9 cellular contexts compared by ENCODE assay signal in the genomic region with DNA sequence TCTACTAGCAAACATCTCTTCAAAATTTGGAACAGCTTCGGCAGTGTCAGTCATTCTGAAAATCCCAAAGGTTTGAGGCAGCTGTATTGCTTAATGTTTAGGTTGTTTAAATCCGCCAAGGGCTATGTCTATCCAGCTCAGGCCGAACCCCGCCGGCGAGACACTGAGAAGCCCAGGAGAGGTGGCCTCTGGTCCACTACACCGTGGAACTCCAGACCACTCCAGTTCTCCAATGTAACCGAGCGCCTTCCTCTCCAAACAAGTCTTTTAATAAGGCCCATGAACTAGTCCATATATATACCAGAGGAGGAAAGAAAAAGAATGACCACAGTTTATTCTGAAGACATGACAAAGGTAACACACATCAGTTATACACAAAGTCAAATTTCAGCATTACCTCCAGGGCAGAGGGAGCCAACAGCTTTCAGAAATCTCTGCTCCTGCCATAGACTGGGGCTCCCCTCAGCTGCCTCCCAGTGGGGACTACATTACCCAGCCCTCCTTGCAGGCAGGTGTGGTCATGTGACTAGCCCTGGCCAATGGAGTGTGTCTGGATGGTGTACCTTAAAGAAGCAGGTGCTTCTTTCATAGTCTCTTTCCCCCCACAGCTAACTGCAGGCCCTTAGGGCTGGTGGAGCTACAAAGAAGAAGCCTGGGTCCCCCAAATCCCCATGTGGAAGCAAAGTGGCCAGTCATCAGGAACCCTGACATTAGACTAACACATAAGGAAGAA. TPM values are rescaled to one million over a fixed set of nuclear protein-coding genes. Genes with fewer than 3 reads are reported as not detected.
DNase-seq lines count a peak whose midpoint lies in the region; ATAC-seq lines count a peak whose summit lies in the region.
"Had no signal": no experiment of that assay in that cellular context is flagged by ENCODE, and none has a peak within 500 bp of the region (broad histone marks: within the 10 kb centered on the region; RNA-seq: fewer than 3 reads in every experiment).

A gene (minus strand): TSS at position 255 of the 733 bp plus-strand sequence. CDS start 201 bp downstream, at position 54.

- ATAC-seq in GM18517 (IDR thresholded peaks at IDR 0.05; ENCODE audit: unreplicated experiment) = peak; percentile 72
- ATAC-seq in GM21526 (IDR thresholded peaks at IDR 0.05; ENCODE audit: low FRiP score, unreplicated experiment) = peak; percentile 76
- peak; percentile 72 for ATAC-seq in HG03571 (IDR thresholded peaks at IDR 0.05; ENCODE audit: unreplicated experiment)
- ATAC-seq in left lobe of liver = peak; percentile 78

- POLR2A ChIA-PET in activated CD4-positive, alpha-beta memory T cell treated with anti-CD3 and anti-CD28 coated beads, Interleukin-2, amount 10 ng/mL, durations not matched to agents 7 days and 5 days (lab: Charles Lee) = no interaction called here

- CTCF ChIA-PET in activated CD4-positive, alpha-beta memory T cell treated with anti-CD3 and anti-CD28 coated beads, Interleukin-2, amount 10 ng/mL, durations not matched to agents 7 days and 5 days (lab: Charles Lee) = no interaction called here

- peaks cover 12% of the 10 kb centered on the region for H3K4me1 Mint-ChIP-seq in activated CD4-positive, alpha-beta memory T cell treated with anti-CD3 and anti-CD28 coated beads, Interleukin-2, amount 10 ng/mL, durations not matched to agents 7 days and 5 days

- H3K36me3 Mint-ChIP-seq in activated CD4-positive, alpha-beta memory T cell treated with anti-CD3 and anti-CD28 coated beads, Interleukin-2, amount 10 ng/mL, durations not matched to agents 7 days and 5 days (ENCODE audit: low read depth) = no peaks in the 10 kb centered on the region

- no peaks in the 10 kb centered on the region for H3K27me3 Mint-ChIP-seq in activated CD4-positive, alpha-beta memory T cell treated with anti-CD3 and anti-CD28 coated beads, Interleukin-2, amount 10 ng/mL, durations not matched to agents 7 days and 5 days
- H3K27me3 Mint-ChIP-seq: stimulated activated naive CD8-positive, alpha-beta T cell treated with anti-CD3 and anti-CD28 coated beads, Interleukin-15, Interleukin-2, amounts not matched to agents 100 ng/mL and 50 ng/mL, for 24 hours had no signal

- no peak within 1 kb of the TSS for H3K27ac Mint-ChIP-seq in activated CD4-positive, alpha-beta memory T cell treated with anti-CD3 and anti-CD28 coated beads, Interleukin-2, amount 10 ng/mL, durations not matched to agents 7 days and 5 days
- H3K27ac Mint-ChIP-seq: stimulated activated naive CD8-positive, alpha-beta T cell treated with anti-CD3 and anti-CD28 coated beads, Interleukin-15, Interleukin-2, amounts not matched to agents 100 ng/mL and 50 ng/mL, for 24 hours had no signal

- no peak within 1 kb of the TSS for H3K4me3 Mint-ChIP-seq in activated CD4-positive, alpha-beta memory T cell treated with anti-CD3 and anti-CD28 coated beads, Interleukin-2, amount 10 ng/mL, durations not matched to agents 7 days and 5 days
- H3K4me3 Mint-ChIP-seq: stimulated activated naive CD8-positive, alpha-beta T cell treated with anti-CD3 and anti-CD28 coated beads, Interleukin-15, Interleukin-2, amounts not matched to agents 100 ng/mL and 50 ng/mL, for 24 hours had no signal

- H3K9me3 Mint-ChIP-seq in activated CD4-positive, alpha-beta memory T cell treated with anti-CD3 and anti-CD28 coated beads, Interleukin-2, amount 10 ng/mL, durations not matched to agents 7 days and 5 days = no peaks in the 10 kb centered on the region
- H3K9me3 Mint-ChIP-seq: stimulated activated naive CD8-positive, alpha-beta T cell treated with anti-CD3 and anti-CD28 coated beads, Interleukin-15, Interleukin-2, amounts not matched to agents 100 ng/mL and 50 ng/mL, for 24 hours had no signal

- peak; percentile 53 for DNase-seq in activated CD4-positive, alpha-beta memory T cell treated with anti-CD3 and anti-CD28 coated beads, Interleukin-2, amount 10 ng/mL, durations not matched to agents 7 days and 5 days
- no peak for DNase-seq in left lobe of liver (ENCODE audit: low spot score)
- DNase-seq in CD1c-positive myeloid dendritic cell (ENCODE audit: extremely low spot score) = no peak
- no peak for DNase-seq in NCI-H1930 (lab: John Stamatoyannopoulos, UW)
- DNase-seq: heart right ventricle had no signal

RNA-seq across cellular contexts. Expression of the gene that starts here (rescaled TPM):
- under 1 TPM in 1 of 2 experiments, not detected in 1; 0.23 TPM for total RNA-seq in activated CD4-positive, alpha-beta memory T cell treated with anti-CD3 and anti-CD28 coated beads, Interleukin-2, amount 10 ng/mL, durations not matched to agents 7 days and 5 days
- total RNA-seq in left lobe of liver = 0.28 TPM

Comparison
In these comparisons a context has a peak if more than half of its experiments do, and no peak if none do; other contexts are left out.
1. Peak in DNase-seq in activated CD4-positive, alpha-beta memory T cell treated with anti-CD3 and anti-CD28 coated beads, Interleukin-2, amount 10 ng/mL, durations not matched to agents 7 days and 5 days; RNA of the gene not detected or under 1 TPM.
2. Peak in ATAC-seq in left lobe of liver; RNA of the gene not detected or under 1 TPM.